8 cellular contexts compared by ENCODE assay signal in genomic region chr21:34614693-34615486, GRCh38. TPM values are rescaled to one million over a fixed set of nuclear protein-coding genes. Genes with fewer than 3 reads are reported as not detected.
A peak's percentile ranks its signal among the peaks of the same experiment; 100 is the strongest.
DNase-seq lines count a peak whose midpoint lies in the region; ATAC-seq, FAIRE-seq and TF ChIP-seq lines count a peak whose summit lies in the region.

Gene RCAN1 (minus strand): TSS chr21:34615113. CDS start chr21:34615011, 102 bp downstream.

- CTCF ChIA-PET in activated CD4-positive, alpha-beta memory T cell treated with anti-CD3 and anti-CD28 coated beads for 36 hours (lab: Charles Lee): interaction anchor here (1.3 to 2.4 kb wide), 4 partner anchors 11 to 104 kb away, joined by 3 to 13 read pairs (median 6); no protein-coding TSS in a partner anchor
- CTCF ChIA-PET in HepG2 (lab: Yijun Ruan, JAX; ENCODE audit: low intra/inter-chr PET ratio, low total read pairs): no interaction called here

- H3K36me3 Mint-ChIP-seq in activated CD4-positive, alpha-beta memory T cell treated with anti-CD3 and anti-CD28 coated beads for 36 hours: no peaks in the 10 kb centered on the region

- H3K27me3 ChIP-seq in HepG2 (ENCODE audit: control insufficient read depth in 1 of 2, insufficient read depth in 2 of 2, low read length in 2 of 2): peaks cover 0 to 23% of the 10 kb centered on the region in 2 experiments; a peak in 2 of 5 replicates

- H3K79me2 ChIP-seq in HepG2 (ENCODE audit: insufficient read depth, low read length): no peaks in the 10 kb centered on the region

- intact Hi-C loops in activated CD4-positive, alpha-beta memory T cell treated with anti-CD3 and anti-CD28 coated beads for 36 hours (cut with micrococcal nuclease): loop anchor here (1.0 to 10.0 kb wide), 3 partner anchors 25 to 1070 kb away; partner anchors contain the start of genes ATP5PO, GART and SON
- intact Hi-C loops in HepG2 (cut with micrococcal nuclease; ENCODE audit: unreplicated experiment): loop anchor here (1.0 kb wide), 1 partner anchor 93 kb away; no protein-coding TSS in a partner anchor

- WGBS in HepG2 (ENCODE audit: low lambda C conversion rate): 2% methylated on average over 9 of the region's 109 CpGs

- H4K20me1 ChIP-seq in HepG2 (ENCODE audit: insufficient read depth, low read length): no peaks in the 10 kb centered on the region

- no peak for TF ChIP-seq CTCF in HepG2 (CRISPR knock-in tag; IDR thresholded peaks at IDR 0.05)

- no peaks in the 10 kb centered on the region for H3K27me3 Mint-ChIP-seq in activated CD4-positive, alpha-beta memory T cell treated with anti-CD3 and anti-CD28 coated beads for 36 hours

- peaks cover 32% of the 10 kb centered on the region for H3K4me1 ChIP-seq in HepG2 (ENCODE audit: insufficient read depth, low read length)

- TF ChIP-seq RAD21 in HepG2 (CRISPR knock-in tag; IDR thresholded peaks at IDR 0.05): no peak

- H3K27ac ChIP-seq in HepG2 (ENCODE audit: extremely low read length, insufficient read depth, low read length): peak within 1 kb of the TSS; percentile 34

- peak; percentile 56 for FAIRE-seq in HepG2 (lab: Jason Lieb, UNC)

- peak; percentile 97 for DNase-seq in CD1c-positive myeloid dendritic cell (ENCODE audit: extremely low spot score)
- DNase-seq in NCI-H748 treated with DMSO at 0.1 percent for 48 hours (lab: John Stamatoyannopoulos, UW): peak; percentile 81
- peak; percentile 92 for DNase-seq in activated CD4-positive, alpha-beta memory T cell treated with anti-CD3 and anti-CD28 coated beads for 36 hours
- DNase-seq in dermis microvascular lymphatic vessel endothelial cell (ENCODE audit: low read depth in 2 of 2): peak; percentile 84 to 95
- DNase-seq in HepG2 (ENCODE audit: low spot score): peak; percentile 89
- DNase-seq in stimulated activated CD4-positive, alpha-beta T cell treated with anti-CD3 and anti-CD28 coated beads, Interleukin-2, amount 100 ng/mL, for 48 hours: peak; percentile 70 to 74

- peak within 1 kb of the TSS; percentile 90 for H3K4me2 ChIP-seq in HepG2 (ENCODE audit: low read depth, low read length)

- no TSS peak for BruUV-seq in HepG2 (replicated peaks; lab: Mats Ljungman, UMichigan)

- peak within 1 kb of the TSS; percentile 69 for H3K27ac Mint-ChIP-seq in activated CD4-positive, alpha-beta memory T cell treated with anti-CD3 and anti-CD28 coated beads for 36 hours

- peak within 1 kb of the TSS; percentile 58 to 89 (median 88) for H3K4me3 ChIP-seq in HepG2 (replicated peaks in 1 of 3; ENCODE audit: insufficient read depth in 1 of 3, low read depth in 2 of 3, low read length in 3 of 3)

- peak within 1 kb of the TSS; percentile 70 for H2AFZ ChIP-seq in HepG2 (ENCODE audit: low read length)

- TF ChIP-seq EP300 in HepG2 (IDR thresholded peaks at IDR 0.05; ENCODE audit: low read depth in 2 of 2, low read length in 2 of 2): no peak
- TF ChIP-seq EP300 in HepG2 (CRISPR knock-in tag; IDR thresholded peaks at IDR 0.05; ENCODE audit: borderline replicate concordance): no peak

- peak within 1 kb of the TSS; percentile 57 for H3K9ac ChIP-seq in HepG2 (ENCODE audit: insufficient read depth, low read depth, low read length)

- ATAC-seq in GM19397 (IDR thresholded peaks at IDR 0.05; ENCODE audit: unreplicated experiment): peak; percentile 97
- peak; percentile 94 for ATAC-seq in HG03565 (IDR thresholded peaks at IDR 0.05; ENCODE audit: unreplicated experiment)
- ATAC-seq in HepG2: peak; percentile 97

- in situ Hi-C loops in HepG2 (cut with HindIII; ENCODE audit: extremely low pct_ligation_motif_present, low pct_unique_long_range_greater_than_20kb): no loop called here

- peaks cover 15% of the 10 kb centered on the region for H3K4me1 Mint-ChIP-seq in activated CD4-positive, alpha-beta memory T cell treated with anti-CD3 and anti-CD28 coated beads for 36 hours (ENCODE audit: low read depth)

- POLR2A ChIA-PET in activated CD4-positive, alpha-beta memory T cell treated with anti-CD3 and anti-CD28 coated beads for 36 hours (lab: Charles Lee): no interaction called here
- POLR2A ChIA-PET in HepG2 (lab: Yijun Ruan, JAX): interaction anchor here (0.6 kb wide), 1 partner anchor 92 kb away, joined by 3 read pairs; no protein-coding TSS in a partner anchor

- no peak for TF ChIP-seq POLR2A in HepG2 (IDR thresholded peaks at IDR 0.05; ENCODE audit: insufficient read depth in 1 of 2, low read depth in 2 of 2, low read length in 2 of 2)

- H3K9me3 Mint-ChIP-seq in activated CD4-positive, alpha-beta memory T cell treated with anti-CD3 and anti-CD28 coated beads for 36 hours: no peaks in the 10 kb centered on the region

- no peaks in the 10 kb centered on the region for H3K9me3 ChIP-seq in HepG2 (ENCODE audit: low read length)

- H3K36me3 ChIP-seq in HepG2 (replicated peaks in 1 of 2; ENCODE audit: control insufficient read depth in 1 of 2, insufficient read depth in 2 of 2, low read length in 2 of 2): no peaks in the 10 kb centered on the region

- peak within 1 kb of the TSS; percentile 79 for H3K4me3 Mint-ChIP-seq in activated CD4-positive, alpha-beta memory T cell treated with anti-CD3 and anti-CD28 coated beads for 36 hours

TF ChIP-seq in HepG2, 621 proteins besides CTCF, POLR2A, EP300 and RAD21 (continues in another document):
- TF ChIP-seq SOX13 (IDR thresholded peaks at IDR 0.05) (no peak), SOX13 (CRISPR knock-in tag; conservative IDR thresholded peaks at IDR 0.05 in 1 of 2, IDR thresholded peaks at IDR 0.05 in 1 of 2) (peak in 1 of 2 experiments; percentile 12; a peak in 1 of 4 replicates), ZNF737 (CRISPR knock-in tag; IDR thresholded peaks at IDR 0.05; ENCODE audit: borderline replicate concordance) (no peak), ZNF501 (CRISPR knock-in tag; IDR thresholded peaks at IDR 0.05) (0 out of 2 replicates have a peak, but pooled peaks have one; percentile 57), RXRA (CRISPR knock-in tag; IDR thresholded peaks at IDR 0.05) (peak; percentile 21; the same call in 1 of the 2 replicates), GATAD1 (CRISPR knock-in tag; IDR thresholded peaks at IDR 0.05) (peak; percentile 74), MEIS2 (CRISPR knock-in tag; IDR thresholded peaks at IDR 0.05) (peak; percentile 59; the same call in 1 of the 2 replicates), NFYB (CRISPR knock-in tag; IDR thresholded peaks at IDR 0.05) (peak; percentile 87), U2AF1 (optimal IDR thresholded peaks at IDR 0.05; ENCODE audit: low read depth, low read length) (no peak), BRF2 (CRISPR knock-in tag; IDR thresholded peaks at IDR 0.05) (no peak), CC2D1A (CRISPR knock-in tag; IDR thresholded peaks at IDR 0.05) (no peak), HDAC1 (CRISPR knock-in tag; IDR thresholded peaks at IDR 0.05) (peak; percentile 83), POGZ (CRISPR knock-in tag; IDR thresholded peaks at IDR 0.05) (peak; percentile 82), GABPA (IDR thresholded peaks at IDR 0.05; ENCODE audit: low read depth, low read length) (no peak), GABPA (CRISPR knock-in tag; IDR thresholded peaks at IDR 0.05; ENCODE audit: low read depth) (peak; percentile 77), NFYC (CRISPR knock-in tag; IDR thresholded peaks at IDR 0.05) (peak; percentile 90), SP2 (CRISPR knock-in tag; IDR thresholded peaks at IDR 0.05) (peak; percentile 54; the same call in 1 of the 2 replicates), JUND (CRISPR knock-in tag; IDR thresholded peaks at IDR 0.05) (no peak), PHF5A (CRISPR knock-in tag; IDR thresholded peaks at IDR 0.05; ENCODE audit: low read depth, unreplicated experiment) (no peak)
- TF ChIP-seq, protein P1, sequence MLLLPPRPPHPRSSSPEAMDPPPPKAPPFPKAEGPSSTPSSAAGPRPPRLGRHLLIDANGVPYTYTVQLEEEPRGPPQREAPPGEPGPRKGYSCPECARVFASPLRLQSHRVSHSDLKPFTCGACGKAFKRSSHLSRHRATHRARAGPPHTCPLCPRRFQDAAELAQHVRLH (CRISPR knock-in tag; IDR thresholded peaks at IDR 0.05; ENCODE audit: borderline replicate concordance, low read depth): peak; percentile 35; the same call in 1 of the 2 replicates

RNA-seq across cellular contexts. Expression of gene RCAN1, which starts in this region (rescaled TPM):
- total RNA-seq in activated CD4-positive, alpha-beta memory T cell treated with anti-CD3 and anti-CD28 coated beads for 36 hours: 1 to 10 TPM; 8.6 to 9.7 TPM
- total RNA-seq in dermis microvascular lymphatic vessel endothelial cell (24.9 and 35.9 TPM in 2 replicates), HepG2 (2016; rRNA removed; fragmentation: Illumina TruSeq; extraction: Trizol) (34.1 and 35.1 TPM in 2 replicates)
- total RNA-seq in HepG2 (2016; cell fraction: cytosol; rRNA removed; fragmentation: Illumina TruSeq; extraction: Trizol; ENCODE audit: low read depth): 7.0 and 9.0 TPM in 2 replicates
- total RNA-seq in HepG2 (2016; cell fraction: insoluble cytoplasmic fraction; rRNA removed; fragmentation: Illumina TruSeq; extraction: Trizol): 34.2 and 35.1 TPM in 2 replicates
- 18.9 and 22.0 TPM in 2 replicates for total RNA-seq in HepG2 (2016; cell fraction: membrane; rRNA removed; fragmentation: Illumina TruSeq; extraction: Trizol)
- 25.9 and 26.8 TPM in 2 replicates for total RNA-seq in HepG2 (2016; cell fraction: nucleus; rRNA removed; fragmentation: Illumina TruSeq; extraction: Trizol)
- 8.5 and 9.4 TPM in 2 replicates for polyA plus RNA-seq in HepG2 (2011; rRNA removed)
- polyA plus RNA-seq in HepG2 (2011; cell fraction: cytosol; rRNA removed): 5.5 and 8.2 TPM in 2 replicates
- 6.0 and 7.7 TPM in 2 replicates for polyA plus RNA-seq in HepG2 (2011; cell fraction: nucleus; rRNA removed)
- polyA plus RNA-seq in HepG2 (2012): 10.5 and 13.0 TPM in 2 replicates
- 5.4 and 6.4 TPM in 2 replicates for polyA plus RNA-seq in HepG2 (2016; cell fraction: cytosol; fragmentation: Illumina TruSeq; extraction: Trizol; ENCODE audit: low read depth)
- polyA plus RNA-seq in HepG2 (2016; cell fraction: insoluble cytoplasmic fraction; fragmentation: Illumina TruSeq; extraction: Trizol; ENCODE audit: low read depth): 34.4 and 35.4 TPM in 2 replicates
- 14.7 and 15.5 TPM in 2 replicates for polyA plus RNA-seq in HepG2 (2016; cell fraction: membrane; fragmentation: Illumina TruSeq; extraction: Trizol; ENCODE audit: low read depth)
- polyA plus RNA-seq in HepG2 (2016; cell fraction: nucleus; fragmentation: Illumina TruSeq; extraction: Trizol; ENCODE audit: insufficient read depth, low read depth): 25.3 and 26.9 TPM in 2 replicates
- polyA minus RNA-seq in HepG2 (2011; rRNA and poly(A)+ RNA removed; ENCODE audit: low replicate concordance): 9.4 and 14.1 TPM in 2 replicates
- polyA minus RNA-seq in HepG2 (2011; cell fraction: cytosol; rRNA and poly(A)+ RNA removed): 8.4 and 9.4 TPM in 2 replicates
- 19.4 and 30.5 TPM in 2 replicates for polyA minus RNA-seq in HepG2 (2011; cell fraction: nucleus; rRNA and poly(A)+ RNA removed)

Comparison
In these comparisons a context has a peak if more than half of its experiments do, and no peak if none do; other contexts are left out.
1. Peak in every context shown above with its lines: DNase-seq, ATAC-seq, H3K4me3 ChIP-seq and H3K27ac ChIP-seq.